Comparison of ENCODE assay signal across 9 cellular contexts in genomic region chr3:39150803-39151631, GRCh38. TPM values are rescaled to one million over a fixed set of nuclear protein-coding genes. Genes with fewer than 3 reads are reported as not detected.
DNase-seq lines count a peak whose midpoint lies in the region; ATAC-seq and TF ChIP-seq lines count a peak whose summit lies in the region.
"Had no signal": no experiment of that assay in that cellular context is flagged by ENCODE, and none has a peak within 500 bp of the region (broad histone marks: within the 10 kb centered on the region; RNA-seq: fewer than 3 reads in every experiment).

No MANE protein-coding gene starts in this region.

- intact Hi-C loops in OCI-LY7 (cut with micrococcal nuclease; ENCODE audit: unreplicated experiment), result no loop called here

- H3K79me2 ChIP-seq in OCI-LY7 (ENCODE audit: insufficient read depth, low read depth, low read length), result peaks cover 65% of the 10 kb centered on the region

- POLR2A ChIA-PET in OCI-LY7 (lab: Charles Lee), result interaction anchor here (0.6 to 1.1 kb wide), 3 partner anchors 22 to 76 kb away, joined by 3 to 9 read pairs (median 4); no protein-coding TSS in a partner anchor

- peaks cover 66% of the 10 kb centered on the region for H3K36me3 Mint-ChIP-seq in activated naive CD8-positive, alpha-beta T cell treated with anti-CD3 and anti-CD28 coated beads for 36 hours
- peaks cover 7% of the 10 kb centered on the region for H3K36me3 Mint-ChIP-seq in type B pancreatic cell

- peaks cover 67% of the 10 kb centered on the region for H3K4me1 ChIP-seq in OCI-LY7 (ENCODE audit: insufficient read depth, low read length, poor library complexity, severe bottlenecking)

- H3K27me3 Mint-ChIP-seq in activated naive CD8-positive, alpha-beta T cell treated with anti-CD3 and anti-CD28 coated beads for 36 hours, result peaks cover under 1% of the 10 kb centered on the region
- H3K27me3 Mint-ChIP-seq in type B pancreatic cell, result peaks cover 8% of the 10 kb centered on the region

- 0 out of 2 replicates have a peak, but pooled peaks cover 6% of the 10 kb centered on the region for H4K20me1 ChIP-seq in OCI-LY7 (ENCODE audit: insufficient read depth, low read length)

- peak overlapping the region; percentile 95 for H3K4me3 Mint-ChIP-seq in activated naive CD8-positive, alpha-beta T cell treated with anti-CD3 and anti-CD28 coated beads for 36 hours
- peak overlapping the region; percentile 96 for H3K4me3 Mint-ChIP-seq in type B pancreatic cell

- no peaks in the 10 kb centered on the region for H3K9me3 Mint-ChIP-seq in activated naive CD8-positive, alpha-beta T cell treated with anti-CD3 and anti-CD28 coated beads for 36 hours
- no peaks in the 10 kb centered on the region for H3K9me3 Mint-ChIP-seq in type B pancreatic cell

- peaks cover 69% of the 10 kb centered on the region for H3K4me1 Mint-ChIP-seq in activated naive CD8-positive, alpha-beta T cell treated with anti-CD3 and anti-CD28 coated beads for 36 hours
- H3K4me1 Mint-ChIP-seq in type B pancreatic cell (ENCODE audit: unreplicated experiment), result peaks cover 70% of the 10 kb centered on the region

- H3K27ac Mint-ChIP-seq in activated naive CD8-positive, alpha-beta T cell treated with anti-CD3 and anti-CD28 coated beads for 36 hours, result peak overlapping the region; percentile 98
- H3K27ac Mint-ChIP-seq in type B pancreatic cell, result peak overlapping the region; percentile 99

- peak overlapping the region; percentile 92 for H3K4me2 ChIP-seq in OCI-LY7 (ENCODE audit: low read length)

- H3K4me3 ChIP-seq in GM12865 (ENCODE audit: low read depth, low read length) (peak overlapping the region; percentile 65), OCI-LY7 (ENCODE audit: low read depth, low read length, poor library complexity, severe bottlenecking) (peak overlapping the region; percentile 79)

- CTCF ChIA-PET in OCI-LY7 (lab: Charles Lee; ENCODE audit: unreplicated experiment), result interaction anchor here (0.6 kb wide), 1 partner anchor 654 kb away, joined by 3 read pairs; no protein-coding TSS in a partner anchor

- H3K27ac ChIP-seq in OCI-LY7 (ENCODE audit: low read depth, low read length, poor library complexity, severe bottlenecking), result peak overlapping the region; percentile 90

- peak; percentile 30 for DNase-seq in GM12865 (ENCODE audit: low read depth)
- DNase-seq in OCI-LY7 (ENCODE audit: low spot score), result no peak
- peak; percentile 56 for DNase-seq in activated naive CD8-positive, alpha-beta T cell treated with anti-CD3 and anti-CD28 coated beads for 36 hours
- peak; percentile 95 for DNase-seq in glomerular visceral epithelial cell (ENCODE audit: extremely low spot score)
- DNase-seq in nucleus accumbens (lab: John Stamatoyannopoulos, UW), result peak in 50 of 56 donors; percentile 21 to 85 (median 58)
- no peak for DNase-seq in type B pancreatic cell (ENCODE audit: extremely low spot score, unreplicated experiment)

- H3K9me2 ChIP-seq in OCI-LY7 (ENCODE audit: insufficient read depth, low read length), result no peaks in the 10 kb centered on the region

- peaks cover 6% of the 10 kb centered on the region for H3K36me3 ChIP-seq in OCI-LY7 (ENCODE audit: insufficient read depth, low read length)

- no peaks in the 10 kb centered on the region for H3K9me3 ChIP-seq in OCI-LY7 (ENCODE audit: low read length)

- no TSS peak for BruUV-seq in OCI-LY7 (replicated peaks; lab: Mats Ljungman, UMichigan)

- TF ChIP-seq CTCF in GM12865 (IDR thresholded peaks at IDR 0.05; ENCODE audit: insufficient read depth, low read depth, low read length, missing control alignments), result no peak
- no peak for TF ChIP-seq CTCF in OCI-LY7 (conservative IDR thresholded peaks at IDR 0.05; ENCODE audit: low read length)
- TF ChIP-seq CTCF in type B pancreatic cell (conservative IDR thresholded peaks at IDR 0.05), result no peak

- H2AFZ ChIP-seq in OCI-LY7 (ENCODE audit: low read length), result no peak overlapping the region

- ATAC-seq in HG02678 (IDR thresholded peaks at IDR 0.05; ENCODE audit: unreplicated experiment), result no peak
- no peak for ATAC-seq in GM21786 (IDR thresholded peaks at IDR 0.05; ENCODE audit: unreplicated experiment)

RNA-seq across cellular contexts. Expression of gene CSRNP1, which starts 2.4 kb away (rescaled TPM):
- total RNA-seq in OCI-LY7 (2014; rRNA removed; shearing (Covaris generic)), result 9.5 and 10.5 TPM in 2 replicates
- total RNA-seq in OCI-LY7 (2022), result 9.4 and 9.7 TPM in 2 replicates
- total RNA-seq in activated naive CD8-positive, alpha-beta T cell treated with anti-CD3 and anti-CD28 coated beads for 36 hours, result 10 to 100 TPM; 53.4 to 54.8 TPM
- 7.5 and 24.5 TPM in 2 replicates for total RNA-seq in type B pancreatic cell (ENCODE audit: low replicate concordance)

RNA-seq across cellular contexts. Expression of gene XIRP1, which starts 41.4 kb away (rescaled TPM):
- total RNA-seq in OCI-LY7 (2014; rRNA removed; shearing (Covaris generic)), result not detected in 2 replicates
- total RNA-seq in OCI-LY7 (2022) (not detected in 2 replicates), type B pancreatic cell (ENCODE audit: low replicate concordance) (0.12 TPM in 1 of 2 replicates, not detected in the other)
- total RNA-seq in activated naive CD8-positive, alpha-beta T cell treated with anti-CD3 and anti-CD28 coated beads for 36 hours, result under 1 TPM; 0.66 to 0.91 TPM
- total RNA-seq: dermis microvascular lymphatic vessel endothelial cell had no signal

RNA-seq across cellular contexts. Expression of gene TTC21A, which starts 43.5 kb away (rescaled TPM):
- 10.5 and 12.8 TPM in 2 replicates for total RNA-seq in OCI-LY7 (2014; rRNA removed; shearing (Covaris generic))
- total RNA-seq in OCI-LY7 (2022), result 27.1 and 32.3 TPM in 2 replicates
- under 1 TPM; 0.42 to 0.78 TPM for total RNA-seq in activated naive CD8-positive, alpha-beta T cell treated with anti-CD3 and anti-CD28 coated beads for 36 hours
- 9.8 and 10.3 TPM in 2 replicates for total RNA-seq in type B pancreatic cell (ENCODE audit: low replicate concordance)

RNA-seq across cellular contexts. Expression of gene GORASP1, which starts 43.6 kb away (rescaled TPM):
- 44.8 and 59.9 TPM in 2 replicates for total RNA-seq in OCI-LY7 (2014; rRNA removed; shearing (Covaris generic))
- total RNA-seq in OCI-LY7 (2022), result 51.5 and 57.9 TPM in 2 replicates
- 10 to 100 TPM; 11.5 to 11.9 TPM for total RNA-seq in activated naive CD8-positive, alpha-beta T cell treated with anti-CD3 and anti-CD28 coated beads for 36 hours
- 76.5 and 98.4 TPM in 2 replicates for total RNA-seq in type B pancreatic cell (ENCODE audit: low replicate concordance)

Comparison
In these comparisons a context has a peak if more than half of its experiments do, and no peak if none do; other contexts are left out.
1. DNase-seq: peak in GM12865 (single experiment), activated naive CD8-positive, alpha-beta T cell treated with anti-CD3 and anti-CD28 coated beads for 36 hours (single experiment), glomerular visceral epithelial cell (single experiment) and nucleus accumbens (50 of 56); none in OCI-LY7 (single experiment) and type B pancreatic cell (single experiment).